8 cellular contexts compared by ENCODE assay signal in genomic region chr12:54173066-54173726, GRCh38. TPM values are rescaled to one million over a fixed set of nuclear protein-coding genes. Genes with fewer than 3 reads are reported as not detected.
DNase-seq lines count a peak whose midpoint lies in the region; ATAC-seq and TF ChIP-seq lines count a peak whose summit lies in the region.

No MANE protein-coding gene starts in this region.

- no peak for DNase-seq in Jurkat, Clone E6-1 (ENCODE audit: low read depth, low spot score)
- DNase-seq in T-helper 17 cell (peak in 2 of 3 donors; percentile 9 to 17), ecto neural progenitor cell (ENCODE audit: low spot score) (peak; percentile 79), mesendoderm (no peak), tibial nerve (ENCODE audit: low spot score in 2 of 2) (peak in 1 of 2 donors; percentile 6)

- H3K27ac ChIP-seq in C4-2B (peak overlapping the region; percentile 55), mesendoderm (ENCODE audit: low read depth, low read length) (no peak overlapping the region), tibial nerve (peak overlapping the region in 1 of 4 donors; percentile 18)

- no peak overlapping the region for H2BK120ac ChIP-seq in mesendoderm (ENCODE audit: low read depth, low read length)

- peaks cover 39% of the 10 kb centered on the region for H3K27me3 ChIP-seq in mesendoderm (ENCODE audit: insufficient read depth, low read length, poor library complexity)
- peaks cover 0 to 13% of the 10 kb centered on the region in 2 donors for H3K27me3 ChIP-seq in tibial nerve

- peak overlapping the region; percentile 54 for H3K9ac ChIP-seq in mesendoderm (ENCODE audit: low read length)

- H3K4me2 ChIP-seq in mesendoderm (ENCODE audit: low read length), result peak overlapping the region; percentile 36

- TF ChIP-seq EP300 in tibial nerve (IDR thresholded peaks at IDR 0.05), result no peak

- H2AK5ac ChIP-seq in mesendoderm (ENCODE audit: low read length), result no peak overlapping the region

- peaks cover 5% of the 10 kb centered on the region for H3K36me3 Mint-ChIP-seq in T-helper 17 cell (ENCODE audit: low read depth)

- ATAC-seq in T-helper 17 cell, result peak; percentile 75
- no peak for ATAC-seq in GM21528 (IDR thresholded peaks at IDR 0.05; ENCODE audit: low FRiP score, unreplicated experiment)
- no peak for ATAC-seq in HG02973 (IDR thresholded peaks at IDR 0.05; ENCODE audit: unreplicated experiment)

- peak overlapping the region; percentile 70 for H3K56ac ChIP-seq in mesendoderm (ENCODE audit: low read length)

- H2BK15ac ChIP-seq in mesendoderm (replicated peaks; ENCODE audit: low read depth), result no peak overlapping the region

- no peak overlapping the region for H3K18ac ChIP-seq in mesendoderm (ENCODE audit: low read length)

- H3K4me3 ChIP-seq in Jurkat, Clone E6-1 (ENCODE audit: low read length), result peak overlapping the region; percentile 40
- H3K4me3 ChIP-seq in mesendoderm (ENCODE audit: low read length) (no peak overlapping the region), tibial nerve (peak overlapping the region; percentile 17 to 56 (median 45))

- WGBS in mesendoderm (ENCODE audit: extremely low coverage, insufficient coverage, low lambda C conversion rate), result no CpG with 5 or more reads among the region's 60 CpGs
- 1 to 2% methylated on average over 54 to 60 of the region's 60 CpGs for WGBS in tibial nerve, 2 donors

- H3K4me1 ChIP-seq in mesendoderm (ENCODE audit: control insufficient read depth, low read depth, low read length) (no peaks in the 10 kb centered on the region), tibial nerve (peaks cover 0 to 23% (median 13%) of the 10 kb centered on the region in 4 donors)

- H3K79me2 ChIP-seq in mesendoderm (ENCODE audit: control insufficient read depth, insufficient read depth, low read length), result no peaks in the 10 kb centered on the region

- H3K27ac Mint-ChIP-seq in T-helper 17 cell, result no peak overlapping the region

- H3K4ac ChIP-seq in mesendoderm (ENCODE audit: low read depth, low read length), result no peak overlapping the region

- H3K36me3 ChIP-seq in mesendoderm (ENCODE audit: control insufficient read depth, insufficient read depth, low read length) (no peaks in the 10 kb centered on the region), tibial nerve (peaks cover 0 to 12% (median 0%) of the 10 kb centered on the region in 3 donors)

- no peak for TF ChIP-seq POLR2A in tibial nerve (IDR thresholded peaks at IDR 0.05)

- H3K23ac ChIP-seq in mesendoderm (ENCODE audit: low read length), result no peak overlapping the region

- H4K8ac ChIP-seq in mesendoderm (ENCODE audit: low read depth, low read length), result no peak overlapping the region

- H3K4me1 Mint-ChIP-seq in T-helper 17 cell, result peaks cover 6% of the 10 kb centered on the region

- H4K5ac ChIP-seq in mesendoderm (ENCODE audit: low read length), result no peak overlapping the region

- no peak overlapping the region for H3K4me3 Mint-ChIP-seq in T-helper 17 cell

- H3K27me3 Mint-ChIP-seq in T-helper 17 cell, result peaks cover 7% of the 10 kb centered on the region

- H2BK5ac ChIP-seq in mesendoderm (ENCODE audit: low read length), result no peak overlapping the region

- TF ChIP-seq CTCF in C4-2B (conservative IDR thresholded peaks at IDR 0.05), result no peak
- no peak for TF ChIP-seq CTCF in tibial nerve (IDR thresholded peaks at IDR 0.05)

- H3K79me1 ChIP-seq in mesendoderm (ENCODE audit: low read length), result no peaks in the 10 kb centered on the region

- H3K9me3 ChIP-seq in T-helper 17 cell (ENCODE audit: control insufficient read depth, low read length, poor library complexity, severe bottlenecking), result no peaks in the 10 kb centered on the region
- no peaks in the 10 kb centered on the region for H3K9me3 ChIP-seq in tibial nerve

RNA-seq across cellular contexts. Expression of gene SMUG1, which starts 15.6 kb away (rescaled TPM):
- polyA plus RNA-seq in Jurkat, Clone E6-1 (2012; ENCODE audit: insufficient read depth, insufficient read length), result 36.9 TPM
- total RNA-seq in T-helper 17 cell, result 1 to 10 TPM; 8.6 to 9.2 TPM
- 13.5 TPM for polyA plus RNA-seq in mesendoderm (2013, experiment 1 of 2)
- polyA plus RNA-seq in mesendoderm (2013, experiment 2 of 2), result 13.2 TPM
- total RNA-seq in tibial nerve, result 10 to 100 TPM; 31.5 to 55.5 (median 36.3) TPM

Comparison
In these comparisons a context has a peak if more than half of its experiments do, and no peak if none do; other contexts are left out.
1. DNase-seq: peak in T-helper 17 cell (2 of 3) and ecto neural progenitor cell (single experiment); none in Jurkat, Clone E6-1 (single experiment) and mesendoderm (single experiment).